14 cellular contexts compared by ENCODE assay signal in genomic region chr6:16141514-16141913, GRCh38.
"Had no signal": no experiment of that assay in that cellular context is flagged by ENCODE, and none has a peak within 500 bp of the region (broad histone marks: within the 10 kb centered on the region; RNA-seq: fewer than 3 reads in every experiment).

No MANE protein-coding gene starts in this region.

- DNase-seq: effector memory CD4-positive, alpha-beta T cell; islet precursor cell; left lung; lower lobe of right lung; mesenchymal stem cell; midbrain; nephron progenitor cell; retina; small intestine; stimulated activated CD4-positive, alpha-beta T cell treated with anti-CD3 and anti-CD28 coated beads, Interleukin-12 subunit alpha, Interleukin-12 subunit beta, amount 100 ng/mL, for 4 hours; stimulated activated naive CD4-positive, alpha-beta T cell had no signal

- H3K4me3 ChIP-seq: left lung, lower lobe of right lung, prostate gland had no signal

- H3K4me3 Mint-ChIP-seq: nephron progenitor cell had no signal

- H3K9me3 ChIP-seq: left lung, lower lobe of right lung, prostate gland had no signal

- H3K27ac ChIP-seq: left lung, lower lobe of right lung, parathyroid adenoma, prostate gland had no signal

- H3K27me3 ChIP-seq: left lung had no signal

- H3K27ac Mint-ChIP-seq: nephron progenitor cell had no signal

- ATAC-seq: esophagus mucosa, left lung, lower lobe of right lung had no signal

- H3K9me3 Mint-ChIP-seq: nephron progenitor cell had no signal
